In the genomic region with DNA sequence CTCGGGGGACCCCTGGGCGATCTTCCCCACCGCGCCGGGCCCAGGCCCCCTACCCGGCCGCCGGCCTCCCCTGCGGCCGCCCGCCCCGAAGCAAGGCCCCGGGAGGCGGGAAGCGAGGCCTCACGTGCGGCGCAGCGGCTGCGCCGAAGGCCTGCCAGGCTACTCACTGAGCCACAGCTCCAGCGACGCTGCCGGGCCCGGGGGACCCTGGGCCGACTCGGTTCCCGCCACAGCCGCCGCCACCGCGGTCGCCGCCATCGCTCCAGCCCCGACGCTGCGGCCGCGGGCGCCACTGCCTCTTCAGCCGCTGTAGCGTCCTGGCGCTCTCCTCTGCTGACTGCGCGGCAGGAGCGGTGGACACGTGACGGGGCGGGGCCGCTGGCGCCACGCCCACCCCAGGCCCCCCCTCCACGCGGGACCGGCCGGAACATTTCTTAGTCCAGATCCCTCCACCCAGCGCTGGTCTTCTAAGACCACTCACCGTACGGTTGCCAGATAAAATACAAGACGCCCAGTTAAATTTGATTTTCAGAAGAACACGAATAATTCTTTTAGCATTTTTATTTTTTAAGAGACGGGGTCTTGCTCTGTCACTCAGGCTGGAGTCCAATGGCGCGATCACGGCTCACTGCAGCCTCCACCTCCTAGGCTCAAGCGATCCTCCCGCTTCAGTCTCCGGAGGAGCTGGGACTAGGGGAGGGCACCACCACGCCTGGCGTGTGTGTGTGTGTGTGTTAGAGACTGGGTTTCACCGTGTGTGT, we compare ENCODE assay signal across 1 cellular context.
TF ChIP-seq lines count a peak whose summit lies in the region.

GGA2 (minus strand) TSS at position 341 of the 761 bp plus-strand sequence; CDS start at position 258, 83 bp downstream.

TF ChIP-seq in K562, 482 proteins besides CTCF, POLR2A, EP300 and RAD21 (continued from another document and continues in another):
- TF ChIP-seq ZNF143 (CRISPR knock-in tag; IDR thresholded peaks at IDR 0.05) (0 out of 2 replicates have a peak, but pooled peaks have one; percentile 35), HMGN3 (IDR thresholded peaks at IDR 0.05; ENCODE audit: borderline replicate concordance, extremely low read depth, insufficient read length, low read depth, low read length) (peak; percentile 90), ATF7 (IDR thresholded peaks at IDR 0.05) (peak; percentile 43; the same call in 1 of the 2 replicates), POLR2G (IDR thresholded peaks at IDR 0.05; ENCODE audit: low read depth, low read length) (peak; percentile 96), KLF1 (tag; IDR thresholded peaks at IDR 0.05) (peak; percentile 15; the same call in 1 of the 2 replicates), HMGXB4 (CRISPR knock-in tag; IDR thresholded peaks at IDR 0.05) (peak; percentile 71; the same call in 1 of the 2 replicates), KDM4B (IDR thresholded peaks at IDR 0.05; ENCODE audit: borderline replicate concordance in 2 of 2, low read depth in 1 of 2) (peak in 1 of 2 experiments; percentile 60; a peak in 1 of 4 replicates), HNRNPL (IDR thresholded peaks at IDR 0.05; ENCODE audit: low read depth, low read length) (0 out of 2 replicates have a peak, but pooled peaks have one; percentile 36), POLR2H (tag; IDR thresholded peaks at IDR 0.05; ENCODE audit: low read depth) (peak; percentile 58; the same call in 1 of the 2 replicates), GMEB1 (CRISPR knock-in tag; IDR thresholded peaks at IDR 0.05) (0 out of 2 replicates have a peak, but pooled peaks have one; percentile 49), CTBP1 (IDR thresholded peaks at IDR 0.05; ENCODE audit: borderline replicate concordance) (peak; percentile 69; the same call in 1 of the 2 replicates), ZKSCAN1 (IDR thresholded peaks at IDR 0.05; ENCODE audit: low read depth, low read length) (no peak), CXXC5 (CRISPR knock-in tag; IDR thresholded peaks at IDR 0.05) (peak; percentile 96), TGIF2 (CRISPR knock-in tag; IDR thresholded peaks at IDR 0.05) (peak; percentile 95), ARID2 (IDR thresholded peaks at IDR 0.05) (no peak), KLF13 (tag; IDR thresholded peaks at IDR 0.05; ENCODE audit: borderline replicate concordance, low read depth) (peak; percentile 80; the same call in 1 of the 2 replicates), NONO (IDR thresholded peaks at IDR 0.05; ENCODE audit: low read depth in 2 of 2, low read length in 1 of 2) (peak; percentile 78 to 91), ZNF583 (CRISPR knock-in tag; IDR thresholded peaks at IDR 0.05) (no peak), KDM5B (IDR thresholded peaks at IDR 0.05; ENCODE audit: insufficient replicate concordance, low read depth, low read length) (peak; percentile 86), SP1 (CRISPR knock-in tag; IDR thresholded peaks at IDR 0.05) (peak; percentile 80; the same call in 1 of the 2 replicates), E2F3 (CRISPR knock-in tag; IDR thresholded peaks at IDR 0.05) (peak; percentile 95), U2AF1 (optimal IDR thresholded peaks at IDR 0.05; ENCODE audit: low read depth, low read length) (peak; percentile 44), JUND (IDR thresholded peaks at IDR 0.05; ENCODE audit: borderline replicate concordance, low read depth, low read length) (peak; percentile 25; the same call in 1 of the 2 replicates), JUND (tag; IDR thresholded peaks at IDR 0.05; ENCODE audit: borderline replicate concordance, low read depth, low read length) (no peak; the same call in 2 of the 3 replicates), MAFK (IDR thresholded peaks at IDR 0.05; ENCODE audit: low read length) (no peak), ZKSCAN3 (CRISPR knock-in tag; IDR thresholded peaks at IDR 0.05) (no peak), TBP (optimal IDR thresholded peaks at IDR 0.05; ENCODE audit: low read depth, low read length) (peak; percentile 76), ZNF77 (CRISPR knock-in tag; IDR thresholded peaks at IDR 0.05) (no peak), NRF1 (conservative IDR thresholded peaks at IDR 0.05 in 1 of 2, IDR thresholded peaks at IDR 0.05 in 1 of 2) (peak; percentile 56 to 61; a peak in 2 of 4 replicates), ZNF780A (CRISPR knock-in tag; IDR thresholded peaks at IDR 0.05) (no peak), MGA (IDR thresholded peaks at IDR 0.05) (peak; percentile 49), EP400 (IDR thresholded peaks at IDR 0.05) (peak; percentile 58; the same call in 1 of the 2 replicates), NR2C1 (IDR thresholded peaks at IDR 0.05) (no peak), NR2C1 (tag; IDR thresholded peaks at IDR 0.05) (no peak), CAMTA2 (CRISPR knock-in tag; conservative IDR thresholded peaks at IDR 0.05) (0 out of 2 replicates have a peak, but pooled peaks have one; percentile 65), GTF2F1 (IDR thresholded peaks at IDR 0.05; ENCODE audit: low read depth, low read length) (0 out of 2 replicates have a peak, but pooled peaks have one; percentile 16), SMAD1 (IDR thresholded peaks at IDR 0.05; ENCODE audit: low read depth, low read length, partially characterized antibody) (peak; percentile 68), PHF21A (IDR thresholded peaks at IDR 0.05; ENCODE audit: borderline replicate concordance, low read depth) (no peak), GABPB1 (CRISPR knock-in tag; IDR thresholded peaks at IDR 0.05) (no peak), TAF1 (IDR thresholded peaks at IDR 0.05; ENCODE audit: control insufficient read depth, extremely low read depth, insufficient read depth, low read length, severe bottlenecking) (peak; percentile 83), ZNF644 (tag; IDR thresholded peaks at IDR 0.05; ENCODE audit: low read depth) (0 out of 2 replicates have a peak, but pooled peaks have one; percentile 42), DMBX1 (CRISPR knock-in tag; IDR thresholded peaks at IDR 0.05; ENCODE audit: borderline replicate concordance) (peak; percentile 36; the same call in 1 of the 2 replicates), USF1 (CRISPR knock-in tag; IDR thresholded peaks at IDR 0.05) (peak; percentile 96), FIP1L1 (IDR thresholded peaks at IDR 0.05; ENCODE audit: low read depth, low read length, poor library complexity, severe bottlenecking) (peak; percentile 69), NFIC (IDR thresholded peaks at IDR 0.05) (peak; percentile 54), ZNF224 (CRISPR knock-in tag; IDR thresholded peaks at IDR 0.05) (no peak), LCOR (CRISPR knock-in tag; IDR thresholded peaks at IDR 0.05) (0 out of 2 replicates have a peak, but pooled peaks have one; percentile 16)
- TF ChIP-seq, protein P1, sequence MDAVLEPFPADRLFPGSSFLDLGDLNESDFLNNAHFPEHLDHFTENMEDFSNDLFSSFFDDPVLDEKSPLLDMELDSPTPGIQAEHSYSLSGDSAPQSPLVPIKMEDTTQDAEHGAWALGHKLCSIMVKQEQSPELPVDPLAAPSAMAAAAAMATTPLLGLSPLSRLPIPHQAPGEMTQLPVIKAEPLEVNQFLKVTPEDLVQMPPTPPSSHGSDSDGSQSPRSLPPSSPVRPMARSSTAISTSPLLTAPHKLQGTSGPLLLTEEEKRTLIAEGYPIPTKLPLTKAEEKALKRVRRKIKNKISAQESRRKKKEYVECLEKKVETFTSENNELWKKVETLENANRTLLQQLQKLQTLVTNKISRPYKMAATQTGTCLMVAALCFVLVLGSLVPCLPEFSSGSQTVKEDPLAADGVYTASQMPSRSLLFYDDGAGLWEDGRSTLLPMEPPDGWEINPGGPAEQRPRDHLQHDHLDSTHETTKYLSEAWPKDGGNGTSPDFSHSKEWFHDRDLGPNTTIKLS (IDR thresholded peaks at IDR 0.05; ENCODE audit: borderline replicate concordance, low read depth), result peak; percentile 83; the same call in 1 of the 2 replicates
